ENCODE assay signal across 9 cellular contexts in genomic region chr17:43231205-43232020, GRCh38. TPM values are rescaled to one million over a fixed set of nuclear protein-coding genes. Genes with fewer than 3 reads are reported as not detected.
DNase-seq lines count a peak whose midpoint lies in the region; ATAC-seq, FAIRE-seq and TF ChIP-seq lines count a peak whose summit lies in the region.
"Not testable (repeated sequence)": the region's sequence is repeated elsewhere in the genome, so short reads cannot be mapped to it uniquely, and the experiment has no call there.
"Had no signal": no experiment of that assay in that cellular context is flagged by ENCODE, and none has a peak within 500 bp of the region (broad histone marks: within the 10 kb centered on the region; RNA-seq: fewer than 3 reads in every experiment).

No MANE protein-coding gene starts in this region.

- DNase-seq in SK-N-SH; GM12878 (ENCODE audit: low read depth, low spot score); esophagus squamous epithelium (lab: John Stamatoyannopoulos, UW): not testable (repeated sequence)
- DNase-seq in left lobe of liver (ENCODE audit: low spot score) (peak; percentile 41), ovary (peak in 1 of 5 donors; percentile 18), suprapubic skin (ENCODE audit: low spot score in 2 of 2) (peak; percentile 29 to 46)

- H3K27me3 ChIP-seq in SK-N-SH (ENCODE audit: insufficient read depth); GM12878 (replicated peaks in 1 of 2; ENCODE audit: control insufficient read depth in 2 of 2, insufficient read depth in 2 of 2, low read length in 1 of 2); esophagus squamous epithelium; ovary; suprapubic skin: not testable (repeated sequence)

- H3K27ac ChIP-seq in HEK293 (ENCODE audit: extremely low read depth, low read depth, low read length) (peak overlapping the region; percentile 12; the same call in 1 of the 2 replicates), SK-N-SH (ENCODE audit: low read depth in 2 of 2, low read length in 1 of 2) (peak overlapping the region in 1 of 2 experiments; percentile 70; a peak in 2 of 4 replicates), esophagus squamous epithelium (peak overlapping the region in 3 of 4 donors; percentile 34 to 58 (median 51)), suprapubic skin (peak overlapping the region; percentile 1)
- not testable (repeated sequence) for H3K27ac ChIP-seq in GM12878 (ENCODE audit: control insufficient read depth, insufficient read depth); ovary

- H3K9me2 ChIP-seq in SK-N-SH = not testable (repeated sequence)

- H4K20me1 ChIP-seq in SK-N-SH (ENCODE audit: insufficient read depth); GM12878 (ENCODE audit: control insufficient read depth, insufficient read depth): not testable (repeated sequence)

- 83% methylated on average over 18 of the region's 40 CpGs for WGBS in SK-N-SH (ENCODE audit: low lambda C conversion rate)
- 90% methylated on average over 19 of the region's 40 CpGs for WGBS in GM12878 (ENCODE audit: insufficient coverage, insufficient replicate concordance, low lambda C conversion rate, missing lambda C conversion rate)
- WGBS in esophagus squamous epithelium, 2 donors = 62 to 73% methylated on average over 6 to 7 of the region's 40 CpGs
- 49 to 72% (median 61%) methylated on average over 17 to 27 of the region's 40 CpGs for WGBS in ovary, 3 donors
- 68% methylated on average over 13 of the region's 40 CpGs for WGBS in suprapubic skin

- POLR2A ChIA-PET in HEK293 (lab: Yijun Ruan, JAX); SK-N-SH (lab: Yijun Ruan, JAX); GM12878 (lab: Charles Lee): not testable (repeated sequence)

- H3F3A ChIP-seq in SK-N-SH (replicated peaks; ENCODE audit: insufficient read depth) = not testable (repeated sequence)

- intact Hi-C loops in GM12878 (cut with micrococcal nuclease; ENCODE audit: unreplicated experiment); esophagus squamous epithelium (cut with DNase I); ovary (cut with DNase I): not testable (repeated sequence)

- not testable (repeated sequence) for BruUV-seq in GM12878 (replicated peaks; lab: Mats Ljungman, UMichigan)

- in situ Hi-C loops in GM12878 (cut with MboI) = not testable (repeated sequence)

- H3K4me1 ChIP-seq in HEK293 (ENCODE audit: control insufficient read depth, insufficient read depth, low read length); SK-N-SH (ENCODE audit: control insufficient read depth in 1 of 2, insufficient read depth in 2 of 2, low read depth in 1 of 2, low read length in 1 of 2); GM12878 (ENCODE audit: control insufficient read depth, insufficient read depth, low read length); esophagus squamous epithelium; ovary (ENCODE audit: insufficient read depth); suprapubic skin: not testable (repeated sequence)

- not testable (repeated sequence) for TF ChIP-seq EP300 in SK-N-SH (IDR thresholded peaks at IDR 0.05; ENCODE audit: borderline replicate concordance in 1 of 2, low read depth in 1 of 2, low read length in 1 of 2); GM12878 (IDR thresholded peaks at IDR 0.05; ENCODE audit: borderline replicate concordance in 1 of 2, control insufficient read depth in 1 of 2, low read depth in 2 of 2, low read length in 2 of 2); ovary (IDR thresholded peaks at IDR 0.05); suprapubic skin (IDR thresholded peaks at IDR 0.05)

- not testable (repeated sequence) for ATAC-seq in GM12878
- ATAC-seq in left lobe of liver = peak; percentile 63

- H3K9me3 ChIP-seq in HEK293 (ENCODE audit: control insufficient read depth, insufficient read depth, low read depth, low read length); SK-N-SH; GM12878 (replicated peaks; ENCODE audit: control insufficient read depth, insufficient read depth, low read length); esophagus squamous epithelium; ovary; suprapubic skin: not testable (repeated sequence)

- H3K4me2 ChIP-seq in SK-N-SH (peak overlapping the region; percentile 45; the same call in 1 of the 2 replicates), GM12878 (ENCODE audit: control insufficient read depth, insufficient read depth) (peak overlapping the region; percentile 55)

- FAIRE-seq in GM12878 (lab: Jason Lieb, UNC) = not testable (repeated sequence)

- H2AFZ ChIP-seq in SK-N-SH (ENCODE audit: low read depth); GM12878 (ENCODE audit: control insufficient read depth, low read depth, low read length): not testable (repeated sequence)

- TF ChIP-seq RAD21 in SK-N-SH (IDR thresholded peaks at IDR 0.05; ENCODE audit: low read length); GM12878 (IDR thresholded peaks at IDR 0.05; ENCODE audit: insufficient read depth, low read depth, low read length): not testable (repeated sequence)

- not testable (repeated sequence) for H3K4me3 ChIP-seq in HEK293 (ENCODE audit: low read depth, low read length); GM12878
- H3K4me3 ChIP-seq in SK-N-SH (ENCODE audit: low read depth in 2 of 2, low read length in 1 of 2) (peak overlapping the region in 1 of 2 experiments; percentile 28; a peak in 2 of 4 replicates), esophagus squamous epithelium (peak overlapping the region in 3 of 4 donors; percentile 1 to 22 (median 1)), ovary (peak overlapping the region; percentile 0), suprapubic skin (peak overlapping the region; percentile 7)

- TF ChIP-seq POLR2A in GM12878 (IDR thresholded peaks at IDR 0.05; ENCODE audit: low read depth, low read length); esophagus squamous epithelium (IDR thresholded peaks at IDR 0.05); ovary (IDR thresholded peaks at IDR 0.05); suprapubic skin (IDR thresholded peaks at IDR 0.05): not testable (repeated sequence)

- H3K36me3 ChIP-seq in HEK293 (ENCODE audit: control insufficient read depth in 2 of 2, insufficient read depth in 1 of 2, low read length in 2 of 2); SK-N-SH (replicated peaks in 1 of 2; ENCODE audit: control insufficient read depth in 1 of 2, insufficient read depth in 2 of 2, low read length in 1 of 2); GM12878 (ENCODE audit: control insufficient read depth in 2 of 2, insufficient read depth in 2 of 2, low read length in 1 of 2); esophagus squamous epithelium; ovary; suprapubic skin: not testable (repeated sequence)

- not testable (repeated sequence) for TF ChIP-seq CTCF in HEK293 (tag by site-specific recombination; IDR thresholded peaks at IDR 0.05); SK-N-SH (IDR thresholded peaks at IDR 0.05); GM12878 (IDR thresholded peaks at IDR 0.05 in 2 of 3, conservative IDR thresholded peaks at IDR 0.05 in 1 of 3; ENCODE audit: control insufficient read depth in 2 of 3, extremely low read depth in 1 of 3, insufficient read depth in 1 of 3, low read depth in 3 of 3, low read length in 3 of 3); esophagus squamous epithelium (IDR thresholded peaks at IDR 0.05); ovary (IDR thresholded peaks at IDR 0.05); suprapubic skin (IDR thresholded peaks at IDR 0.05)

- H3K79me2 ChIP-seq in SK-N-SH (ENCODE audit: insufficient read depth); GM12878 (ENCODE audit: control insufficient read depth, insufficient read depth, low read length): not testable (repeated sequence)

- RAD21 ChIA-PET in GM12878 (lab: Charles Lee; ENCODE audit: unreplicated experiment) = not testable (repeated sequence)

- SMC1A ChIA-PET in GM12878 (lab: Charles Lee; ENCODE audit: uncharacterized antibody, unreplicated experiment) = not testable (repeated sequence)

- peak overlapping the region; percentile 20; the same call in 1 of the 2 replicates for H3K9ac ChIP-seq in SK-N-SH
- not testable (repeated sequence) for H3K9ac ChIP-seq in GM12878 (ENCODE audit: control insufficient read depth, insufficient read depth, low read length)

- CTCF ChIA-PET in HEK293 (lab: Yijun Ruan, JAX); SK-N-SH (lab: Yijun Ruan, JAX); GM12878 (lab: Yijun Ruan, JAX): not testable (repeated sequence)

RNA-seq across cellular contexts. Expression of gene RNU2-1, which starts 2.4 kb away (rescaled TPM):
- polyA plus RNA-seq in SK-N-SH (2012; rRNA removed) (not detected in 2 replicates), GM12878 (2011; rRNA removed) (not detected in 2 replicates), GM12878 (2014; fragmentation: Illumina TruSeq; extraction: Trizol) (not detected in 2 replicates), GM12878 (2014; fragmentation: Nextera tagmentation; extraction: Ambion mirVana) (not detected), GM12878 (2014; rRNA removed) (not detected in 2 replicates), GM12878 (2016; fragmentation: Nextera tagmentation; extraction: Ambion mirVana) (10 to 100 TPM; 17.5 to 17.7 TPM), ovary (not detected)
- polyA plus RNA-seq in SK-N-SH (2012; cell fraction: cytosol; rRNA removed) = not detected in 2 replicates
- not detected in 2 replicates for polyA plus RNA-seq in SK-N-SH (2012; cell fraction: nucleus; rRNA removed)
- not detected in 2 replicates for total RNA-seq in GM12878 (2013; cell fraction: nucleolus; rRNA removed)
- total RNA-seq in GM12878 (2014; rRNA removed) (not detected in 2 replicates), GM12878 (2014; rRNA removed; fragmentation: Illumina TruSeq; extraction: Trizol) (not detected in 2 replicates), GM12878 (2021) (9,631 and 10,813 TPM in 2 replicates), esophagus squamous epithelium (not detected), left lobe of liver (2,459 TPM), ovary (over 10,000 TPM in 1 of 7 donors, 1,000 to 10,000 TPM in 4, not detected in 2; 2,710 to 10,212 (median 7,317) TPM), suprapubic skin (not detected)
- polyA plus RNA-seq in GM12878 (2011; ENCODE audit: low read depth) = not detected
- not detected in 2 replicates for polyA plus RNA-seq in GM12878 (2011; cell fraction: cytosol; rRNA removed)
- polyA plus RNA-seq in GM12878 (2011; cell fraction: nucleus; rRNA removed) = not detected in 2 replicates
- not detected in 2 replicates for polyA plus RNA-seq in GM12878 (2012)
- not detected in 2 replicates for polyA minus RNA-seq in GM12878 (2011; rRNA and poly(A)+ RNA removed)
- polyA minus RNA-seq in GM12878 (2011; cell fraction: cytosol; rRNA and poly(A)+ RNA removed) = not detected in 2 replicates
- not detected in 2 replicates for polyA minus RNA-seq in GM12878 (2011; cell fraction: nucleus; rRNA and poly(A)+ RNA removed)
- total RNA-seq: mononuclear cell, SK-MEL-5 had no signal

RNA-seq across cellular contexts. Expression of gene CCDC200, which starts 3.0 kb away (rescaled TPM):
- polyA plus RNA-seq in SK-N-SH (2012; rRNA removed) (not detected in 2 replicates), GM12878 (2011; rRNA removed) (not detected in 2 replicates), GM12878 (2014; fragmentation: Illumina TruSeq; extraction: Trizol) (not detected in 2 replicates), GM12878 (2014; fragmentation: Nextera tagmentation; extraction: Ambion mirVana) (1 to 10 TPM in 1 of 2 experiments, under 1 TPM in 1; 0.46 to 2.3 TPM), GM12878 (2014; rRNA removed) (not detected in 2 replicates), GM12878 (2016; fragmentation: Nextera tagmentation; extraction: Ambion mirVana) (1 to 10 TPM; 3.2 to 3.9 TPM), ovary (under 1 TPM in 1 of 2 donors, not detected in 1; 0.12 TPM)
- polyA plus RNA-seq in SK-N-SH (2012; cell fraction: cytosol; rRNA removed) = 0.07 TPM in 1 of 2 replicates, not detected in the other
- 0.14 and 0.15 TPM in 2 replicates for polyA plus RNA-seq in SK-N-SH (2012; cell fraction: nucleus; rRNA removed)
- not detected in 2 replicates for total RNA-seq in GM12878 (2013; cell fraction: nucleolus; rRNA removed)
- total RNA-seq in GM12878 (2014; rRNA removed) (not detected in 2 replicates), GM12878 (2014; rRNA removed; fragmentation: Illumina TruSeq; extraction: Trizol) (not detected in 2 replicates), GM12878 (2021) (not detected in 2 replicates), esophagus squamous epithelium (not detected), left lobe of liver (not detected), ovary (under 1 TPM in 4 of 7 donors, not detected in 3; 0.27 to 0.57 (median 0.34) TPM), suprapubic skin (not detected)
- 1.7 TPM for polyA plus RNA-seq in GM12878 (2011; ENCODE audit: low read depth)
- not detected in 2 replicates for polyA plus RNA-seq in GM12878 (2011; cell fraction: cytosol; rRNA removed)
- polyA plus RNA-seq in GM12878 (2011; cell fraction: nucleus; rRNA removed) = not detected in 2 replicates
- polyA plus RNA-seq in GM12878 (2012) = 3.0 and 6.4 TPM in 2 replicates
- polyA minus RNA-seq in GM12878 (2011; rRNA and poly(A)+ RNA removed) = not detected in 2 replicates
- not detected in 2 replicates for polyA minus RNA-seq in GM12878 (2011; cell fraction: cytosol; rRNA and poly(A)+ RNA removed)
- polyA minus RNA-seq in GM12878 (2011; cell fraction: nucleus; rRNA and poly(A)+ RNA removed) = not detected in 2 replicates
- total RNA-seq: SK-MEL-5 had no signal

RNA-seq across cellular contexts. Expression of gene TMEM106A, which starts 19.7 kb away (rescaled TPM):
- 0.03 and 0.12 TPM in 2 replicates for polyA plus RNA-seq in SK-N-SH (2012; rRNA removed)
- polyA plus RNA-seq in SK-N-SH (2012; cell fraction: cytosol; rRNA removed) = 0.01 TPM in 1 of 2 replicates, not detected in the other
- polyA plus RNA-seq in SK-N-SH (2012; cell fraction: nucleus; rRNA removed) = 0.32 and 0.42 TPM in 2 replicates
- total RNA-seq in GM12878 (2013; cell fraction: nucleolus; rRNA removed) = 81.0 and 84.7 TPM in 2 replicates
- 7.9 and 8.9 TPM in 2 replicates for total RNA-seq in GM12878 (2014; rRNA removed)
- total RNA-seq in GM12878 (2014; rRNA removed; fragmentation: Illumina TruSeq; extraction: Trizol) = 8.0 and 9.3 TPM in 2 replicates
- 14.6 and 18.7 TPM in 2 replicates for total RNA-seq in GM12878 (2021)
- 5.2 TPM for polyA plus RNA-seq in GM12878 (2011; ENCODE audit: low read depth)
- 8.7 and 13.9 TPM in 2 replicates for polyA plus RNA-seq in GM12878 (2011; rRNA removed)
- 16.2 and 19.0 TPM in 2 replicates for polyA plus RNA-seq in GM12878 (2011; cell fraction: cytosol; rRNA removed)
- polyA plus RNA-seq in GM12878 (2011; cell fraction: nucleus; rRNA removed) = 26.4 and 28.4 TPM in 2 replicates
- polyA plus RNA-seq in GM12878 (2012) = 7.1 and 8.9 TPM in 2 replicates
- polyA plus RNA-seq in GM12878 (2014; fragmentation: Illumina TruSeq; extraction: Trizol) = 9.0 and 11.5 TPM in 2 replicates
- 1 to 10 TPM; 2.3 to 2.6 TPM for polyA plus RNA-seq in GM12878 (2014; fragmentation: Nextera tagmentation; extraction: Ambion mirVana)
- 9.3 and 13.1 TPM in 2 replicates for polyA plus RNA-seq in GM12878 (2014; rRNA removed)
- polyA plus RNA-seq in GM12878 (2016; fragmentation: Nextera tagmentation; extraction: Ambion mirVana) = 10 to 100 TPM in 1 of 2 experiments, 1 to 10 TPM in 1; 8.8 to 14.1 TPM
- polyA minus RNA-seq in GM12878 (2011; rRNA and poly(A)+ RNA removed) = 30.3 and 37.9 TPM in 2 replicates
- polyA minus RNA-seq in GM12878 (2011; cell fraction: cytosol; rRNA and poly(A)+ RNA removed) = 6.7 TPM in 2 replicates
- polyA minus RNA-seq in GM12878 (2011; cell fraction: nucleus; rRNA and poly(A)+ RNA removed) = 15.8 and 32.4 TPM in 2 replicates
- total RNA-seq in esophagus squamous epithelium = 1 to 10 TPM in 3 of 4 donors, under 1 TPM in 1; 0.27 to 2.5 (median 1.6) TPM
- total RNA-seq in left lobe of liver = 2.1 TPM
- total RNA-seq in ovary = 10 to 100 TPM in 5 of 7 donors, 1 to 10 TPM in 2; 1.5 to 23.4 (median 15.0) TPM
- polyA plus RNA-seq in ovary = 10 to 100 TPM in 1 of 2 donors, 1 to 10 TPM in 1; 5.6 to 11.4 TPM
- total RNA-seq in suprapubic skin = 1 to 10 TPM; 1.2 to 3.5 (median 1.9) TPM
